28 cellular contexts compared by ENCODE assay signal in genomic region chr9:80948876-80949275, GRCh38.
"Had no signal": no experiment of that assay in that cellular context is flagged by ENCODE, and none has a peak within 500 bp of the region (broad histone marks: within the 10 kb centered on the region; RNA-seq: fewer than 3 reads in every experiment).

No MANE protein-coding gene starts in this region.

- DNase-seq: occipital lobe; ovary; posterior cingulate gyrus; psoas muscle; right cardiac atrium; right lobe of liver; sigmoid colon; small intestine; stimulated activated CD4-positive, alpha-beta T cell treated with anti-CD3 and anti-CD28 coated beads, Interleukin-15, amount 100 ng/mL, for 24 hours; stimulated activated CD4-positive, alpha-beta T cell treated with anti-CD3 and anti-CD28 coated beads, Interleukin-2, amount 100 ng/mL, for 24 hours; stimulated activated CD4-positive, alpha-beta T cell treated with anti-CD3 and anti-CD28 coated beads, Interleukin-2, amount 100 ng/mL, for 48 hours; stimulated activated CD4-positive, alpha-beta T cell treated with anti-CD3 and anti-CD28 coated beads, Interleukin-4, amount 100 ng/mL, for 24 hours; stimulated activated naive B cell treated with anti-CD40 and anti-IgM and Interleukin-4, amounts not matched to agents 10 μg/mL and 1 μg/mL and 100 μg/mL, for 72 hours; stimulated activated naive CD4-positive, alpha-beta T cell treated with Interleukin-2 at 50 U/mL for 16 hours; stomach; thyroid gland; trophoblast cell; upper lobe of left lung had no signal

- H3K4me3 Mint-ChIP-seq: nephron; neural progenitor cell; stimulated activated effector memory CD8-positive, alpha-beta T cell treated with anti-CD3 and anti-CD28 coated beads, Interleukin-12 subunit alpha, Interleukin-12 subunit beta, amount 100 ng/mL, for 72 hours; stimulated activated naive B cell treated with anti-CD40 and anti-IgM and Interleukin-4, amounts not matched to agents 10 μg/mL and 1 μg/mL and 100 μg/mL, for 72 hours; stimulated activated naive CD8-positive, alpha-beta T cell treated with anti-CD3 and anti-CD28 coated beads, Interleukin-15, Interleukin-2, amounts not matched to agents 100 ng/mL and 50 ng/mL, for 24 hours had no signal

- H3K4me1 Mint-ChIP-seq: stimulated activated effector memory CD8-positive, alpha-beta T cell treated with anti-CD3 and anti-CD28 coated beads, Interleukin-12 subunit alpha, Interleukin-12 subunit beta, amount 100 ng/mL, for 72 hours; stimulated activated naive B cell treated with anti-CD40 and anti-IgM and Interleukin-4, amounts not matched to agents 10 μg/mL and 1 μg/mL and 100 μg/mL, for 72 hours had no signal

- H3K4me3 ChIP-seq: neural progenitor cell, ovary, psoas muscle, right lobe of liver, sigmoid colon, stomach, thoracic aorta, thyroid gland, tibial nerve, upper lobe of left lung, vagina had no signal

- H3K36me3 ChIP-seq: neural progenitor cell, ovary, right lobe of liver, sigmoid colon, stomach, thoracic aorta, thyroid gland, tibial nerve, upper lobe of left lung, vagina had no signal

- H3K9me3 ChIP-seq: ovary, psoas muscle, right lobe of liver, sigmoid colon, stomach, thoracic aorta, thyroid gland, tibial nerve, upper lobe of left lung, vagina had no signal

- ATAC-seq: psoas muscle; right cardiac atrium; right lobe of liver; stimulated activated effector memory CD8-positive, alpha-beta T cell treated with anti-CD3 and anti-CD28 coated beads, Interleukin-12 subunit alpha, Interleukin-12 subunit beta, amount 100 ng/mL, for 72 hours; stimulated activated naive B cell treated with anti-CD40 and anti-IgM and Interleukin-4, amounts not matched to agents 10 μg/mL and 1 μg/mL and 100 μg/mL, for 72 hours had no signal

- H3K9ac ChIP-seq: neural progenitor cell, parathyroid adenoma had no signal

- H3K4me1 ChIP-seq: parathyroid adenoma, psoas muscle, right lobe of liver, thyroid gland, upper lobe of left lung had no signal

- H3K4me2 ChIP-seq: neural progenitor cell had no signal

- H3K27me3 ChIP-seq: neural progenitor cell, ovary, right lobe of liver, sigmoid colon, stomach, thyroid gland, tibial nerve, upper lobe of left lung, vagina had no signal

- H3K27ac ChIP-seq: neural progenitor cell, ovary, parathyroid adenoma, psoas muscle, right lobe of liver, sigmoid colon, stomach, thoracic aorta, thyroid gland, tibial nerve, upper lobe of left lung, vagina had no signal

- H3K79me2 ChIP-seq: parathyroid adenoma had no signal

- FAIRE-seq: small intestine, urothelium cell line had no signal

- H3K27ac Mint-ChIP-seq: neural progenitor cell; progenitor cell of endocrine pancreas; stimulated activated effector memory CD8-positive, alpha-beta T cell treated with anti-CD3 and anti-CD28 coated beads, Interleukin-12 subunit alpha, Interleukin-12 subunit beta, amount 100 ng/mL, for 72 hours; stimulated activated naive B cell treated with anti-CD40 and anti-IgM and Interleukin-4, amounts not matched to agents 10 μg/mL and 1 μg/mL and 100 μg/mL, for 72 hours; stimulated activated naive CD8-positive, alpha-beta T cell treated with anti-CD3 and anti-CD28 coated beads, Interleukin-15, Interleukin-2, amounts not matched to agents 100 ng/mL and 50 ng/mL, for 24 hours had no signal

- H3K36me3 Mint-ChIP-seq: neural progenitor cell; stimulated activated effector memory CD8-positive, alpha-beta T cell treated with anti-CD3 and anti-CD28 coated beads, Interleukin-12 subunit alpha, Interleukin-12 subunit beta, amount 100 ng/mL, for 72 hours; stimulated activated naive B cell treated with anti-CD40 and anti-IgM and Interleukin-4, amounts not matched to agents 10 μg/mL and 1 μg/mL and 100 μg/mL, for 72 hours had no signal

- H3K9me3 Mint-ChIP-seq: nephron; neural progenitor cell; stimulated activated effector memory CD8-positive, alpha-beta T cell treated with anti-CD3 and anti-CD28 coated beads, Interleukin-12 subunit alpha, Interleukin-12 subunit beta, amount 100 ng/mL, for 72 hours; stimulated activated naive B cell treated with anti-CD40 and anti-IgM and Interleukin-4, amounts not matched to agents 10 μg/mL and 1 μg/mL and 100 μg/mL, for 72 hours; stimulated activated naive CD8-positive, alpha-beta T cell treated with anti-CD3 and anti-CD28 coated beads, Interleukin-15, Interleukin-2, amounts not matched to agents 100 ng/mL and 50 ng/mL, for 24 hours had no signal

- H2AFZ ChIP-seq: neural progenitor cell, parathyroid adenoma had no signal

- H3K27me3 Mint-ChIP-seq: stimulated activated naive B cell treated with anti-CD40 and anti-IgM and Interleukin-4, amounts not matched to agents 10 μg/mL and 1 μg/mL and 100 μg/mL, for 72 hours; stimulated activated naive CD8-positive, alpha-beta T cell treated with anti-CD3 and anti-CD28 coated beads, Interleukin-15, Interleukin-2, amounts not matched to agents 100 ng/mL and 50 ng/mL, for 24 hours had no signal
